ENCODE assay signal across 3 cellular contexts in genomic region chr21:38039369-38039768, GRCh38.
TF ChIP-seq lines count a peak whose summit lies in the region.

No MANE protein-coding gene starts in this region.

TF ChIP-seq in A549, 52 proteins besides CTCF, POLR2A, EP300 and RAD21 (continued from another document):
- TF ChIP-seq MAX (IDR thresholded peaks at IDR 0.05): no peak
- no peak for TF ChIP-seq JUN (IDR thresholded peaks at IDR 0.05)

TF ChIP-seq in K562, 482 proteins besides CTCF, POLR2A, EP300 and RAD21 (continued from another document):
- TF ChIP-seq CTCFL (IDR thresholded peaks at IDR 0.05; ENCODE audit: borderline replicate concordance, insufficient read depth, low read depth, low read length, poor library complexity, severe bottlenecking) (peak; percentile 88), SMAD3 (CRISPR knock-in tag; conservative IDR thresholded peaks at IDR 0.05) (no peak), PTTG1 (tag; IDR thresholded peaks at IDR 0.05; ENCODE audit: low read depth) (no peak), ZNF584 (CRISPR knock-in tag; IDR thresholded peaks at IDR 0.05; ENCODE audit: low read depth) (no peak), RCOR1 (IDR thresholded peaks at IDR 0.05; ENCODE audit: borderline replicate concordance in 1 of 2, low read depth in 2 of 2, low read length in 2 of 2) (0 out of 4 replicates have a peak, but pooled peaks of 1 of the 2 experiments have one; percentile 12), ELF4 (CRISPR knock-in tag; IDR thresholded peaks at IDR 0.05) (no peak), KDM5B (IDR thresholded peaks at IDR 0.05; ENCODE audit: insufficient replicate concordance, low read depth, low read length) (no peak), NFATC3 (IDR thresholded peaks at IDR 0.05) (no peak), SMC3 (conservative IDR thresholded peaks at IDR 0.05; ENCODE audit: insufficient read depth, low read depth, low read length) (peak; percentile 15; the same call in 1 of the 2 replicates), GABPA (tag; conservative IDR thresholded peaks at IDR 0.05; ENCODE audit: low read depth) (no peak), ZNF274 (IDR thresholded peaks at IDR 0.05; ENCODE audit: borderline replicate concordance, low read depth, low read length) (no peak), GATA2 (CRISPR knock-in tag; IDR thresholded peaks at IDR 0.05) (peak; percentile 60), RHOXF2B (CRISPR knock-in tag; conservative IDR thresholded peaks at IDR 0.05) (no peak), RFX1 (IDR thresholded peaks at IDR 0.05) (no peak), GABPB1 (CRISPR knock-in tag; IDR thresholded peaks at IDR 0.05) (no peak), TSC22D4 (tag; IDR thresholded peaks at IDR 0.05) (no peak), NCOA1 (IDR thresholded peaks at IDR 0.05; ENCODE audit: low read depth) (no peak), GMEB1 (CRISPR knock-in tag; IDR thresholded peaks at IDR 0.05) (no peak), ZNF277 (CRISPR knock-in tag; IDR thresholded peaks at IDR 0.05; ENCODE audit: borderline replicate concordance) (no peak), SNIP1 (IDR thresholded peaks at IDR 0.05; ENCODE audit: low read depth) (no peak), ATF7 (IDR thresholded peaks at IDR 0.05) (no peak), ZNF583 (CRISPR knock-in tag; IDR thresholded peaks at IDR 0.05) (no peak), HDGF (IDR thresholded peaks at IDR 0.05) (no peak), ZNF282 (CRISPR knock-in tag; IDR thresholded peaks at IDR 0.05) (no peak), TFAM (CRISPR knock-in tag; conservative IDR thresholded peaks at IDR 0.05) (no peak), NR2C1 (IDR thresholded peaks at IDR 0.05) (no peak), NR2C1 (tag; IDR thresholded peaks at IDR 0.05) (no peak), ZBTB9 (CRISPR knock-in tag; IDR thresholded peaks at IDR 0.05) (no peak), ADNP (tag; IDR thresholded peaks at IDR 0.05) (no peak), ELK3 (CRISPR knock-in tag; IDR thresholded peaks at IDR 0.05) (no peak)
TF ChIP-seq in K562: peak in this region for 4.

TF ChIP-seq in SK-N-SH, 30 proteins besides CTCF, POLR2A, EP300 and RAD21 (continued from another document):
- TF ChIP-seq MXI1 (IDR thresholded peaks at IDR 0.05; ENCODE audit: low read depth, low read length) (no peak), TEAD4 (IDR thresholded peaks at IDR 0.05; ENCODE audit: borderline replicate concordance, insufficient read depth) (no peak), NFIC (IDR thresholded peaks at IDR 0.05; ENCODE audit: borderline replicate concordance) (no peak), USF1 (IDR thresholded peaks at IDR 0.05; ENCODE audit: borderline replicate concordance, low read depth) (no peak), GABPA (IDR thresholded peaks at IDR 0.05; ENCODE audit: low read depth) (no peak), POLR2AphosphoS5 (IDR thresholded peaks at IDR 0.05; ENCODE audit: low read depth, low read length) (no peak), FOSL2 (IDR thresholded peaks at IDR 0.05; ENCODE audit: borderline replicate concordance, low read depth) (no peak), NRF1 (IDR thresholded peaks at IDR 0.05; ENCODE audit: low read depth, low read length) (no peak), SIN3A (IDR thresholded peaks at IDR 0.05; ENCODE audit: borderline replicate concordance, low read depth, low read length) (no peak)
